1 cellular context compared by ENCODE assay signal in the genomic region with DNA sequence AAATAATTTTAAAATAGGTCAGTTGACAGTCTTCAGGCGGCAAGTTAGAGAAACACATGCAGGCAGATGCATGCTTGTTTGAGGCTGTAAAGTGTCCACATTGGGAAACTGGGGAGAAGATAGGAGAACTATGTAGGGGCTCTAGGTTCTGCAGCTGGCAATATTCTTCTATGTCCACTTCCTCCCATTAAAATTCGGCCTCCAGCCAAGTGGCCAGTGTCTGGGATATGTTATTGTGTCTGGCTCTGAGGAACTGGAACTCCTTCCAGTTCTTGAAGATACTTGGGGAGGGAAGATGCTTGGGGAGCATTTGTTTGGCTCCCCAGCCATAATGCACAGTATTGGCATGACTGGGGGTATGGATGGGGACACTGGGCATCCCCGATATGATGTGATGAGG.
TF ChIP-seq lines count a peak whose summit lies in the region.

No MANE protein-coding gene starts in this region.

TF ChIP-seq in HepG2, 621 proteins besides CTCF, POLR2A, EP300 and RAD21 (continued from another document):
- TF ChIP-seq, protein P1, sequence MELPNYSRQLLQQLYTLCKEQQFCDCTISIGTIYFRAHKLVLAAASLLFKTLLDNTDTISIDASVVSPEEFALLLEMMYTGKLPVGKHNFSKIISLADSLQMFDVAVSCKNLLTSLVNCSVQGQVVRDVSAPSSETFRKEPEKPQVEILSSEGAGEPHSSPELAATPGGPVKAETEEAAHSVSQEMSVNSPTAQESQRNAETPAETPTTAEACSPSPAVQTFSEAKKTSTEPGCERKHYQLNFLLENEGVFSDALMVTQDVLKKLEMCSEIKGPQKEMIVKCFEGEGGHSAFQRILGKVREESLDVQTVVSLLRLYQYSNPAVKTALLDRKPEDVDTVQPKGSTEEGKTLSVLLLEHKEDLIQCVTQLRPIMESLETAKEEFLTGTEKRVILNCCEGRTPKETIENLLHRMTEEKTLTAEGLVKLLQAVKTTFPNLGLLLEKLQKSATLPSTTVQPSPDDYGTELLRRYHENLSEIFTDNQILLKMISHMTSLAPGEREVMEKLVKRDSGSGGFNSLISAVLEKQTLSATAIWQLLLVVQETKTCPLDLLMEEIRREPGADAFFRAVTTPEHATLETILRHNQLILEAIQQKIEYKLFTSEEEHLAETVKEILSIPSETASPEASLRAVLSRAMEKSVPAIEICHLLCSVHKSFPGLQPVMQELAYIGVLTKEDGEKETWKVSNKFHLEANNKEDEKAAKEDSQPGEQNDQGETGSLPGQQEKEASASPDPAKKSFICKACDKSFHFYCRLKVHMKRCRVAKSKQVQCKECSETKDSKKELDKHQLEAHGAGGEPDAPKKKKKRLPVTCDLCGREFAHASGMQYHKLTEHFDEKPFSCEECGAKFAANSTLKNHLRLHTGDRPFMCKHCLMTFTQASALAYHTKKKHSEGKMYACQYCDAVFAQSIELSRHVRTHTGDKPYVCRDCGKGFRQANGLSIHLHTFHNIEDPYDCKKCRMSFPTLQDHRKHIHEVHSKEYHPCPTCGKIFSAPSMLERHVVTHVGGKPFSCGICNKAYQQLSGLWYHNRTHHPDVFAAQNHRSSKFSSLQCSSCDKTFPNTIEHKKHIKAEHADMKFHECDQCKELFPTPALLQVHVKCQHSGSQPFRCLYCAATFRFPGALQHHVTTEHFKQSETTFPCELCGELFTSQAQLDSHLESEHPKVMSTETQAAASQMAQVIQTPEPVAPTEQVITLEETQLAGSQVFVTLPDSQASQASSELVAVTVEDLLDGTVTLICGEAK (IDR thresholded peaks at IDR 0.05): no peak
- TF ChIP-seq, protein P1 (CRISPR knock-in tag; IDR thresholded peaks at IDR 0.05): no peak
- TF ChIP-seq, protein P2, sequence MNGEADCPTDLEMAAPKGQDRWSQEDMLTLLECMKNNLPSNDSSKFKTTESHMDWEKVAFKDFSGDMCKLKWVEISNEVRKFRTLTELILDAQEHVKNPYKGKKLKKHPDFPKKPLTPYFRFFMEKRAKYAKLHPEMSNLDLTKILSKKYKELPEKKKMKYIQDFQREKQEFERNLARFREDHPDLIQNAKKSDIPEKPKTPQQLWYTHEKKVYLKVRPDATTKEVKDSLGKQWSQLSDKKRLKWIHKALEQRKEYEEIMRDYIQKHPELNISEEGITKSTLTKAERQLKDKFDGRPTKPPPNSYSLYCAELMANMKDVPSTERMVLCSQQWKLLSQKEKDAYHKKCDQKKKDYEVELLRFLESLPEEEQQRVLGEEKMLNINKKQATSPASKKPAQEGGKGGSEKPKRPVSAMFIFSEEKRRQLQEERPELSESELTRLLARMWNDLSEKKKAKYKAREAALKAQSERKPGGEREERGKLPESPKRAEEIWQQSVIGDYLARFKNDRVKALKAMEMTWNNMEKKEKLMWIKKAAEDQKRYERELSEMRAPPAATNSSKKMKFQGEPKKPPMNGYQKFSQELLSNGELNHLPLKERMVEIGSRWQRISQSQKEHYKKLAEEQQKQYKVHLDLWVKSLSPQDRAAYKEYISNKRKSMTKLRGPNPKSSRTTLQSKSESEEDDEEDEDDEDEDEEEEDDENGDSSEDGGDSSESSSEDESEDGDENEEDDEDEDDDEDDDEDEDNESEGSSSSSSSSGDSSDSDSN (CRISPR knock-in tag; IDR thresholded peaks at IDR 0.05): no peak
- TF ChIP-seq, protein P3, sequence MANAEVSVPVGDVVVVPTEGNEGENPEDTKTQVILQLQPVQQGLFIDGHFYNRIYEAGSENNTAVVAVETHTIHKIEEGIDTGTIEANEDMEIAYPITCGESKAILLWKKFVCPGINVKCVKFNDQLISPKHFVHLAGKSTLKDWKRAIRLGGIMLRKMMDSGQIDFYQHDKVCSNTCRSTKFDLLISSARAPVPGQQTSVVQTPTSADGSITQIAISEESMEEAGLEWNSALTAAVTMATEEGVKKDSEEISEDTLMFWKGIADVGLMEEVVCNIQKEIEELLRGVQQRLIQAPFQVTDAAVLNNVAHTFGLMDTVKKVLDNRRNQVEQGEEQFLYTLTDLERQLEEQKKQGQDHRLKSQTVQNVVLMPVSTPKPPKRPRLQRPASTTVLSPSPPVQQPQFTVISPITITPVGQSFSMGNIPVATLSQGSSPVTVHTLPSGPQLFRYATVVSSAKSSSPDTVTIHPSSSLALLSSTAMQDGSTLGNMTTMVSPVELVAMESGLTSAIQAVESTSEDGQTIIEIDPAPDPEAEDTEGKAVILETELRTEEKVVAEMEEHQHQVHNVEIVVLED (CRISPR knock-in tag; IDR thresholded peaks at IDR 0.05; ENCODE audit: borderline replicate concordance): no peak
- no peak for TF ChIP-seq GLI4 (CRISPR knock-in tag; IDR thresholded peaks at IDR 0.05; ENCODE audit: borderline replicate concordance)
- TF ChIP-seq ZNF282 (IDR thresholded peaks at IDR 0.05; ENCODE audit: partially characterized antibody): no peak
- no peak for TF ChIP-seq ZNF883 (CRISPR knock-in tag; IDR thresholded peaks at IDR 0.05; ENCODE audit: not compliant biosample characterization)
